In genomic region chr3:152550284-152550683, GRCh38 we compare ENCODE assay signal across 19 cellular contexts.
DNase-seq lines count a peak whose midpoint lies in the region; ATAC-seq, FAIRE-seq and TF ChIP-seq lines count a peak whose summit lies in the region.
"Had no signal": no experiment of that assay in that cellular context is flagged by ENCODE, and none has a peak within 500 bp of the region (broad histone marks: within the 10 kb centered on the region; RNA-seq: fewer than 3 reads in every experiment).

No MANE protein-coding gene starts in this region.

- in situ Hi-C loops in GM12878 (cut with MboI), result no loop called here

- peak; percentile 49 for FAIRE-seq in GM12878 (lab: Jason Lieb, UNC)

- RAD21 ChIA-PET in GM12878 (lab: Charles Lee; ENCODE audit: unreplicated experiment), result interaction anchor here (1.0 kb wide), 1 partner anchor 46 kb away, joined by 4 read pairs; no protein-coding TSS in a partner anchor

- 55% methylated on average over 1 of the region's 1 CpG for whole genome bisulfite sequencing in GM12878 (ENCODE audit: insufficient coverage, insufficient replicate concordance, low lambda C conversion rate, missing lambda C conversion rate)
- 93% methylated on average over 1 of the region's 1 CpG for WGBS in suprapubic skin

- intact Hi-C loops in GM12878 (cut with micrococcal nuclease; ENCODE audit: unreplicated experiment), result no loop called here

- no peak for TF ChIP-seq RAD21 in GM12878 (IDR thresholded peaks at IDR 0.05; ENCODE audit: insufficient read depth, low read depth, low read length)

- no peak for TF ChIP-seq EP300 in GM12878 (IDR thresholded peaks at IDR 0.05; ENCODE audit: borderline replicate concordance in 1 of 2, control insufficient read depth in 1 of 2, low read depth in 2 of 2, low read length in 2 of 2)
- no peak for TF ChIP-seq EP300 in suprapubic skin (IDR thresholded peaks at IDR 0.05)

- no peaks in the 10 kb centered on the region for H3K79me2 ChIP-seq in GM12878 (ENCODE audit: control insufficient read depth, insufficient read depth, low read length)

- H3K4me1 ChIP-seq in GM12878 (ENCODE audit: control insufficient read depth, insufficient read depth, low read length) (no peaks in the 10 kb centered on the region), suprapubic skin (no peaks in the 10 kb centered on the region)

- TF ChIP-seq POLR2A in GM12878 (IDR thresholded peaks at IDR 0.05; ENCODE audit: low read depth, low read length) (no peak), suprapubic skin (IDR thresholded peaks at IDR 0.05) (no peak)

- SMC1A ChIA-PET in GM12878 (lab: Charles Lee; ENCODE audit: uncharacterized antibody, unreplicated experiment), result no interaction called here

- H3K9ac ChIP-seq in GM12878 (ENCODE audit: control insufficient read depth, insufficient read depth, low read length), result no peak overlapping the region

- H3K4me2 ChIP-seq in GM12878 (ENCODE audit: control insufficient read depth, insufficient read depth), result no peak overlapping the region

- no peaks in the 10 kb centered on the region for H3K36me3 ChIP-seq in GM12878 (ENCODE audit: control insufficient read depth in 2 of 2, insufficient read depth in 2 of 2, low read length in 1 of 2)
- no peaks in the 10 kb centered on the region for H3K36me3 ChIP-seq in suprapubic skin

- ATAC-seq in GM18520 (IDR thresholded peaks at IDR 0.05; ENCODE audit: unreplicated experiment) (peak; percentile 77), GM19463 (IDR thresholded peaks at IDR 0.05; ENCODE audit: unreplicated experiment) (peak; percentile 66), HG03432 (IDR thresholded peaks at IDR 0.05; ENCODE audit: unreplicated experiment) (peak; percentile 61), GM12878 (peak; percentile 78)
- ATAC-seq: left cardiac atrium had no signal

- CTCF ChIA-PET in GM12878 (lab: Yijun Ruan, JAX), result no interaction called here

- H3K4me3 ChIP-seq in GM12878 (no peak overlapping the region), suprapubic skin (no peak overlapping the region)
- H3K4me3 ChIP-seq: skin epidermis had no signal

- H4K20me1 ChIP-seq in GM12878 (ENCODE audit: control insufficient read depth, insufficient read depth), result no peaks in the 10 kb centered on the region

- H3K27ac ChIP-seq in GM12878 (ENCODE audit: control insufficient read depth, insufficient read depth), result no peak overlapping the region
- H3K27ac ChIP-seq in suprapubic skin, result no peak overlapping the region
- H3K27ac ChIP-seq: HL-60, skin epidermis had no signal

- POLR2A ChIA-PET in GM12878 (lab: Charles Lee), result no interaction called here

- BruUV-seq in GM12878 (replicated peaks; lab: Mats Ljungman, UMichigan), result no TSS peak

- H2AFZ ChIP-seq in GM12878 (ENCODE audit: control insufficient read depth, low read depth, low read length), result no peak overlapping the region

- DNase-seq in GM12878 (ENCODE audit: low read depth, low spot score) (no peak), pons (ENCODE audit: low spot score) (no peak), suprapubic skin (ENCODE audit: low spot score in 2 of 2) (no peak)
- DNase-seq in stimulated activated naive CD4-positive, alpha-beta T cell (lab: John Stamatoyannopoulos, UW), result no peak
- DNase-seq: activated CD4-positive, alpha-beta T cell treated with anti-CD3 and anti-CD28 coated beads for 1 hour; aorta; caudate nucleus; CD4-positive, CD25-positive, alpha-beta regulatory T cell; glutamatergic neuron; left cardiac atrium; NCI-H1417 treated with DMSO at 0.1 percent for 48 hours; NCI-H524 treated with DMSO at 0.1 percent for 48 hours; stimulated activated naive CD4-positive, alpha-beta T cell treated with Interleukin-2 at 50 U/mL for 16 hours; T1000 had no signal

- H3K27me3 ChIP-seq in GM12878 (replicated peaks in 1 of 2; ENCODE audit: control insufficient read depth in 2 of 2, insufficient read depth in 2 of 2, low read length in 1 of 2), result no peaks in the 10 kb centered on the region
- no peaks in the 10 kb centered on the region for H3K27me3 ChIP-seq in suprapubic skin

- no peak for TF ChIP-seq CTCF in GM12878 (IDR thresholded peaks at IDR 0.05 in 2 of 3, conservative IDR thresholded peaks at IDR 0.05 in 1 of 3; ENCODE audit: control insufficient read depth in 2 of 3, extremely low read depth in 1 of 3, insufficient read depth in 1 of 3, low read depth in 3 of 3, low read length in 3 of 3)
- TF ChIP-seq CTCF in suprapubic skin (IDR thresholded peaks at IDR 0.05), result no peak

- H3K9me3 ChIP-seq in GM12878 (replicated peaks; ENCODE audit: control insufficient read depth, insufficient read depth, low read length) (no peaks in the 10 kb centered on the region), suprapubic skin (no peaks in the 10 kb centered on the region)

TF ChIP-seq in GM12878, 131 proteins besides CTCF, POLR2A, EP300 and RAD21:
- TF ChIP-seq NFYA (IDR thresholded peaks at IDR 0.05; ENCODE audit: borderline replicate concordance, low read depth, low read length) (no peak), BRCA1 (IDR thresholded peaks at IDR 0.05; ENCODE audit: low read depth, low read length) (no peak), MEF2A (IDR thresholded peaks at IDR 0.05; ENCODE audit: insufficient read depth, low read depth, low read length) (no peak), STAT3 (IDR thresholded peaks at IDR 0.05; ENCODE audit: low read depth, low read length) (no peak), RB1 (IDR thresholded peaks at IDR 0.05; ENCODE audit: borderline replicate concordance) (no peak), KAT2A (conservative IDR thresholded peaks at IDR 0.05; ENCODE audit: control insufficient read depth, low read depth, low read length) (no peak), NR2F1 (conservative IDR thresholded peaks at IDR 0.05) (no peak), CHD2 (IDR thresholded peaks at IDR 0.05; ENCODE audit: borderline replicate concordance, low read depth, low read length) (no peak), NFXL1 (IDR thresholded peaks at IDR 0.05; ENCODE audit: borderline replicate concordance) (no peak), TAF1 (IDR thresholded peaks at IDR 0.05; ENCODE audit: borderline replicate concordance, low read depth, low read length) (no peak), NR2C1 (IDR thresholded peaks at IDR 0.05) (no peak), ZNF687 (IDR thresholded peaks at IDR 0.05) (no peak), NFIC (IDR thresholded peaks at IDR 0.05; ENCODE audit: low read depth, low read length) (no peak), TCF3 (IDR thresholded peaks at IDR 0.05; ENCODE audit: borderline replicate concordance, insufficient read depth, low read depth, low read length) (no peak), SIN3A (IDR thresholded peaks at IDR 0.05; ENCODE audit: low read depth, low read length) (no peak), ZZZ3 (IDR thresholded peaks at IDR 0.05; ENCODE audit: control insufficient read depth, insufficient read length, low read depth) (no peak), YBX1 (IDR thresholded peaks at IDR 0.05) (no peak)
- TF ChIP-seq, protein P1, sequence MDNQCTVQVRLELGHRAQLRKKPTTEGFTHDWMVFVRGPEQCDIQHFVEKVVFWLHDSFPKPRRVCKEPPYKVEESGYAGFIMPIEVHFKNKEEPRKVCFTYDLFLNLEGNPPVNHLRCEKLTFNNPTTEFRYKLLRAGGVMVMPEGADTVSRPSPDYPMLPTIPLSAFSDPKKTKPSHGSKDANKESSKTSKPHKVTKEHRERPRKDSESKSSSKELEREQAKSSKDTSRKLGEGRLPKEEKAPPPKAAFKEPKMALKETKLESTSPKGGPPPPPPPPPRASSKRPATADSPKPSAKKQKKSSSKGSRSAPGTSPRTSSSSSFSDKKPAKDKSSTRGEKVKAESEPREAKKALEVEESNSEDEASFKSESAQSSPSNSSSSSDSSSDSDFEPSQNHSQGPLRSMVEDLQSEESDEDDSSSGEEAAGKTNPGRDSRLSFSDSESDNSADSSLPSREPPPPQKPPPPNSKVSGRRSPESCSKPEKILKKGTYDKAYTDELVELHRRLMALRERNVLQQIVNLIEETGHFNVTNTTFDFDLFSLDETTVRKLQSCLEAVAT (IDR thresholded peaks at IDR 0.05), result no peak
